Comparison of ENCODE assay signal across 8 cellular contexts in genomic region chr19:2495130-2495641, GRCh38. TPM values are rescaled to one million over a fixed set of nuclear protein-coding genes. Genes with fewer than 3 reads are reported as not detected.
DNase-seq lines count a peak whose midpoint lies in the region; ATAC-seq and TF ChIP-seq lines count a peak whose summit lies in the region.

No MANE protein-coding gene starts in this region.

- peak overlapping the region; percentile 79 for H3K4me2 ChIP-seq in GM23248 (ENCODE audit: unreplicated experiment)

- H3K4me1 ChIP-seq in GM23248 (ENCODE audit: insufficient read depth), result peaks cover 24% of the 10 kb centered on the region
- H3K4me1 ChIP-seq in SJSA1 (replicated peaks), result peaks cover 84% of the 10 kb centered on the region
- peaks cover 45% of the 10 kb centered on the region for H3K4me1 ChIP-seq in vagina

- WGBS in GM23248 (ENCODE audit: low coverage in 1 of 2, low lambda C conversion rate in 2 of 2, missing lambda C conversion rate in 2 of 2), 2 experiments, result 1 to 2% methylated on average over 24 to 25 of the region's 26 CpGs

- H3K4me1 Mint-ChIP-seq in mesothelial cell of epicardium, result peaks cover 38% of the 10 kb centered on the region

- H3K4me3 Mint-ChIP-seq in mesothelial cell of epicardium, result peak overlapping the region; percentile 46

- H4K20me1 ChIP-seq in GM23248 (ENCODE audit: insufficient read depth), result no peaks in the 10 kb centered on the region

- no peaks in the 10 kb centered on the region for H3K36me3 Mint-ChIP-seq in mesothelial cell of epicardium

- no peak overlapping the region for H2AFZ ChIP-seq in GM23248

- H3K27ac ChIP-seq in GM23248 (peak overlapping the region; percentile 96), SJSA1 (peak overlapping the region; percentile 85), vagina (peak overlapping the region; percentile 84)

- ATAC-seq in GM21619 (IDR thresholded peaks at IDR 0.05; ENCODE audit: unreplicated experiment), result no peak

- DNase-seq in ACHN, result peak; percentile 73
- DNase-seq in GM23248, result peak; percentile 95
- DNase-seq in SJSA1 (ENCODE audit: low read depth in 1 of 2, low spot score in 2 of 2), result peak; percentile 87 to 89
- DNase-seq in epidermal melanocyte (ENCODE audit: insufficient read length, low spot score), result peak; percentile 81
- DNase-seq in mesothelial cell of epicardium (ENCODE audit: low spot score in 2 of 2, unreplicated experiment in 2 of 2), result no peak
- no peak for DNase-seq in vagina (ENCODE audit: extremely low spot score in 2 of 2)
- DNase-seq in putamen (ENCODE audit: low spot score), result no peak

- intact Hi-C loops in vagina (cut with DNase I), result no loop called here

- no peak overlapping the region for H3K27ac Mint-ChIP-seq in mesothelial cell of epicardium

- H3K9ac ChIP-seq in GM23248, result peak overlapping the region; percentile 90

- no peaks in the 10 kb centered on the region for H3K79me2 ChIP-seq in GM23248 (ENCODE audit: insufficient read depth)

- in situ Hi-C loops in ACHN (cut with HindIII; ENCODE audit: low pct_ligation_motif_present, low pct_unique_long_range_greater_than_20kb, low sequenced_read_pairs) (no loop called here), GM23248 (cut with MboI) (no loop called here)

- H3K9me3 Mint-ChIP-seq in mesothelial cell of epicardium, result no peaks in the 10 kb centered on the region

- H3K9me3 ChIP-seq in GM23248 (ENCODE audit: low read depth), result no peaks in the 10 kb centered on the region
- H3K9me3 ChIP-seq in SJSA1 (replicated peaks), result no peaks in the 10 kb centered on the region
- no peaks in the 10 kb centered on the region for H3K9me3 ChIP-seq in vagina

- TF ChIP-seq CTCF in mesothelial cell of epicardium (IDR thresholded peaks at IDR 0.05; ENCODE audit: unreplicated experiment), result no peak
- no peak for TF ChIP-seq CTCF in vagina (IDR thresholded peaks at IDR 0.05)

- no peak for TF ChIP-seq POLR2A in vagina (IDR thresholded peaks at IDR 0.05)

- H3K4me3 ChIP-seq in GM23248 (peak overlapping the region; percentile 69), SJSA1 (peak overlapping the region; percentile 34), vagina (peak overlapping the region; percentile 56 to 57)

- H3K27me3 ChIP-seq in GM23248 (replicated peaks; ENCODE audit: insufficient read depth) (no peaks in the 10 kb centered on the region), SJSA1 (replicated peaks) (no peaks in the 10 kb centered on the region), vagina (no peaks in the 10 kb centered on the region)

- no peaks in the 10 kb centered on the region for H3K9me2 ChIP-seq in GM23248 (ENCODE audit: insufficient read depth)

- H3F3A ChIP-seq in GM23248 (ENCODE audit: insufficient read depth), result peaks cover 39% of the 10 kb centered on the region

- H3K36me3 ChIP-seq in GM23248 (ENCODE audit: low read depth) (no peaks in the 10 kb centered on the region), SJSA1 (no peaks in the 10 kb centered on the region), vagina (no peaks in the 10 kb centered on the region)

- no peaks in the 10 kb centered on the region for H3K27me3 Mint-ChIP-seq in mesothelial cell of epicardium (ENCODE audit: low read depth)

RNA-seq across cellular contexts. Expression of gene GADD45B, which starts 19.3 kb away (rescaled TPM):
- total RNA-seq in GM23248 (2014; rRNA removed; shearing (Covaris generic)), result 89.7 TPM in 2 replicates
- 95.0 and 96.1 TPM in 2 replicates for polyA plus RNA-seq in GM23248 (2016; fragmentation: Nextera tagmentation; extraction: Ambion mirVana)
- total RNA-seq in SJSA1 (2014; rRNA removed; shearing (Covaris generic)), result 112 and 132 TPM in 2 replicates
- total RNA-seq in mesothelial cell of epicardium (80.0 to 84.4 TPM (median 84.1 TPM) in 3 replicates), vagina (181 TPM)

RNA-seq across cellular contexts. Expression of gene LMNB2, which starts 38.4 kb away (rescaled TPM):
- total RNA-seq in GM23248 (2014; rRNA removed; shearing (Covaris generic)), result 93.7 and 119 TPM in 2 replicates
- 25.2 and 25.9 TPM in 2 replicates for polyA plus RNA-seq in GM23248 (2016; fragmentation: Nextera tagmentation; extraction: Ambion mirVana)
- 275 and 316 TPM in 2 replicates for total RNA-seq in SJSA1 (2014; rRNA removed; shearing (Covaris generic))
- total RNA-seq in mesothelial cell of epicardium, result 86.0 to 95.8 TPM (median 89.0 TPM) in 3 replicates
- total RNA-seq in vagina, result 41.0 TPM

Comparison
In these comparisons a context has a peak if more than half of its experiments do, and no peak if none do; other contexts are left out.
1. DNase-seq: peak in ACHN (single experiment), GM23248 (single experiment), SJSA1 (2 of 2) and epidermal melanocyte (single experiment); none in mesothelial cell of epicardium (0 of 2), vagina (0 of 2) and putamen (single experiment).
2. Peak in every context shown above with its lines, with median percentiles within 50 percentile points of each other: H3K27ac ChIP-seq and H3K4me3 ChIP-seq.